ENCODE assay signal across 13 cellular contexts in the genomic region with DNA sequence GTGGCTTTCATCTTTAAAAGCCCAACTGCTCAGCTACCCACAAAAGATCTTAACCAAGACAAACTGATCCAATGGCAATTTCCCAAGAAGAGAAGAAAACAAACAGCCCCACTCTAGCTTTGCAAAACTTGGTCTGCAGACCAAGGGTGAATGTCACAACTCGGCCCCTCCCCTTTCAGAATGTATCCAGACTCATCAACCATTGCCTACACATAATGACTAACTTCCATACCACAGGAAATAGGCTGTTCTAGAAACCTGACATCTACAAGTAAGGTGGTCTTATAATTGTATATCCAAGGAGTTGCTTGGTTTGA. TPM values are rescaled to one million over a fixed set of nuclear protein-coding genes. Genes with fewer than 3 reads are reported as not detected.
A peak's percentile ranks its signal among the peaks of the same experiment; 100 is the strongest.
DNase-seq lines count a peak whose midpoint lies in the region; ATAC-seq, FAIRE-seq and TF ChIP-seq lines count a peak whose summit lies in the region.
"Had no signal": no experiment of that assay in that cellular context is flagged by ENCODE, and none has a peak within 500 bp of the region (broad histone marks: within the 10 kb centered on the region; RNA-seq: fewer than 3 reads in every experiment).

No MANE protein-coding gene starts in this region.

- no peak overlapping the region for H2AFZ ChIP-seq in H9 (ENCODE audit: low read length)

- no peak overlapping the region for H3K56ac ChIP-seq in H9 (ENCODE audit: insufficient read length, low read depth, low read length)

- H3K9me3 ChIP-seq in tibial artery (no peaks in the 10 kb centered on the region), H9 (ENCODE audit: control insufficient read depth, low read depth, low read length) (no peaks in the 10 kb centered on the region)

- H3K4me1 ChIP-seq in tibial artery: peaks cover 0 to 93% (median 49%) of the 10 kb centered on the region in 4 donors
- H3K4me1 ChIP-seq in H9 (ENCODE audit: insufficient read depth, low read length): no peaks in the 10 kb centered on the region; the same call in 1 of the 2 replicates

- H3K4me2 ChIP-seq in H9 (ENCODE audit: insufficient read depth, insufficient read length, low read length): no peak overlapping the region

- no peaks in the 10 kb centered on the region for H3K36me3 ChIP-seq in tibial artery

- H3K4me1 Mint-ChIP-seq in activated T-cell treated with anti-CD3 and anti-CD28 coated beads, Interleukin-2, amount 50 U/mL, for 72 hours (ENCODE audit: low read depth): peaks cover 43% of the 10 kb centered on the region
- H3K4me1 Mint-ChIP-seq in H9: peaks cover 13 to 20% of the 10 kb centered on the region in 2 experiments

- no peak overlapping the region for H2BK20ac ChIP-seq in H9 (ENCODE audit: low read depth, low read length, poor library complexity, severe bottlenecking)

- no CpG with 5 or more reads among the region's 1 CpG for WGBS in H9 (ENCODE audit: extremely low coverage, insufficient read length, low lambda C conversion rate)

- ATAC-seq in Right ventricle myocardium superior (ENCODE audit: poor library complexity) (peak; percentile 3), Right ventricle myocardium inferior (no peak)
- peak; percentile 79 to 84 for ATAC-seq in activated T-cell treated with anti-CD3 and anti-CD28 coated beads, Interleukin-2, amount 50 U/mL, for 72 hours (replicated peaks in 1 of 2)
- ATAC-seq: GM12878 had no signal

- no peak overlapping the region for H4K5ac ChIP-seq in H9 (ENCODE audit: insufficient read length, low read depth, low read length)

- no peak overlapping the region for H2BK12ac ChIP-seq in H9 (ENCODE audit: insufficient read length, low read depth, low read length)

- H3K9ac ChIP-seq in H9 (ENCODE audit: extremely low read depth, insufficient read length, low read length): no peak overlapping the region

- no peak overlapping the region for H3K4ac ChIP-seq in H9 (ENCODE audit: low read depth, low read length)

- H3K27me3 Mint-ChIP-seq in activated T-cell treated with anti-CD3 and anti-CD28 coated beads, Interleukin-2, amount 50 U/mL, for 72 hours (ENCODE audit: low read depth): no peaks in the 10 kb centered on the region
- H3K27me3 Mint-ChIP-seq in H9 (ENCODE audit: low read depth): no peaks in the 10 kb centered on the region
- H3K27me3 Mint-ChIP-seq: B cell had no signal

- no peak overlapping the region for H3K14ac ChIP-seq in H9 (ENCODE audit: insufficient read depth, low read length)

- no peak overlapping the region for H4K8ac ChIP-seq in H9 (replicated peaks; ENCODE audit: insufficient read length, low read depth, low read length)

- H3K27ac Mint-ChIP-seq in activated T-cell treated with anti-CD3 and anti-CD28 coated beads, Interleukin-2, amount 50 U/mL, for 72 hours: peak overlapping the region; percentile 65
- peak overlapping the region in 1 of 3 experiments; percentile 25; a peak in 1 of 7 replicates for H3K27ac Mint-ChIP-seq in H9
- H3K27ac Mint-ChIP-seq: B cell had no signal

- no peak for TF ChIP-seq CTCF in foreskin fibroblast (IDR thresholded peaks at IDR 0.05; ENCODE audit: low read depth, low read length)
- TF ChIP-seq CTCF in tibial artery (IDR thresholded peaks at IDR 0.05): no peak
- TF ChIP-seq CTCF in H9 (conservative IDR thresholded peaks at IDR 0.05): no peak

- intact Hi-C loops in Right ventricle myocardium superior (cut with DNase I) (no loop called here), Right ventricle myocardium inferior (cut with DNase I) (no loop called here), tibial artery (cut with DNase I; ENCODE audit: low total_unique reads) (no loop called here)

- H3K23me2 ChIP-seq in H9 (ENCODE audit: insufficient read length, low read depth, low read length, poor library complexity, severe bottlenecking): no peaks in the 10 kb centered on the region

- H3K36me3 Mint-ChIP-seq in activated T-cell treated with anti-CD3 and anti-CD28 coated beads, Interleukin-2, amount 50 U/mL, for 72 hours (ENCODE audit: insufficient read depth in 2 of 2): peaks cover 0 to 2% of the 10 kb centered on the region in 2 donors
- H3K36me3 Mint-ChIP-seq in H9 (ENCODE audit: insufficient read depth in 1 of 3, low read depth in 3 of 3): peaks cover 0 to 5% (median 2%) of the 10 kb centered on the region in 3 experiments; a peak in 1 of 7 replicates

- no peaks in the 10 kb centered on the region for H4K20me1 ChIP-seq in H9 (ENCODE audit: control insufficient read depth, insufficient read depth, insufficient read length)

- no peak overlapping the region for H2BK5ac ChIP-seq in H9 (ENCODE audit: insufficient read length, low read length)

- H2BK120ac ChIP-seq in H9 (ENCODE audit: low read depth, low read length, poor library complexity, severe bottlenecking): no peak overlapping the region

- no peak for TF ChIP-seq POLR2A in GM12891 (IDR thresholded peaks at IDR 0.05; ENCODE audit: low read depth, low read length)

- H3K27ac ChIP-seq in tibial artery (peak overlapping the region; percentile 39 to 81), H9 (ENCODE audit: insufficient read length, low read depth, low read length) (no peak overlapping the region)

- H3K23ac ChIP-seq in H9 (ENCODE audit: insufficient read length, low read depth, low read length): no peak overlapping the region

- no peak overlapping the region for H4K91ac ChIP-seq in H9 (ENCODE audit: insufficient read length, low read depth, low read length)

- no peak overlapping the region for H3T11ph ChIP-seq in H9 (ENCODE audit: low read length)

- H3K27me3 ChIP-seq in tibial artery: no peaks in the 10 kb centered on the region
- H3K27me3 ChIP-seq in H9 (ENCODE audit: insufficient read depth, low read length): no peaks in the 10 kb centered on the region

- H3K79me2 ChIP-seq in H9 (ENCODE audit: insufficient read depth, low read length): peaks cover 2% of the 10 kb centered on the region; the same call in 1 of the 2 replicates

- H3K79me1 ChIP-seq in H9 (ENCODE audit: insufficient read depth, low read depth, low read length, poor library complexity, severe bottlenecking): peaks cover 6% of the 10 kb centered on the region

- H2BK15ac ChIP-seq in H9 (ENCODE audit: low read depth, low read length): no peak overlapping the region

- DNase-seq in Right ventricle myocardium superior (no peak), Right ventricle myocardium inferior (ENCODE audit: missing footprints) (no peak), foreskin fibroblast (peak; percentile 87 to 88), tibial artery (no peak), H9 (no peak), GM12891 (ENCODE audit: insufficient read length, low spot score) (no peak), DMS153 (lab: John Stamatoyannopoulos, UW) (no peak)
- DNase-seq in activated T-cell treated with anti-CD3 and anti-CD28 coated beads, Interleukin-2, amount 50 U/mL, for 72 hours: peak; percentile 24 to 30
- DNase-seq: immature natural killer cell, NCI-H1930, RPMI8226 had no signal

- H3K4me3 Mint-ChIP-seq in activated T-cell treated with anti-CD3 and anti-CD28 coated beads, Interleukin-2, amount 50 U/mL, for 72 hours: peak overlapping the region; percentile 2 to 69
- H3K4me3 Mint-ChIP-seq in H9: no peak overlapping the region
- H3K4me3 Mint-ChIP-seq: B cell, immature natural killer cell had no signal

- no peak for FAIRE-seq in GM12891 (lab: Jason Lieb, UNC)
- FAIRE-seq: GM12878 had no signal

- no peaks in the 10 kb centered on the region for H3K9me3 Mint-ChIP-seq in activated T-cell treated with anti-CD3 and anti-CD28 coated beads, Interleukin-2, amount 50 U/mL, for 72 hours
- no peaks in the 10 kb centered on the region for H3K9me3 Mint-ChIP-seq in H9
- H3K9me3 Mint-ChIP-seq: immature natural killer cell had no signal

- no peak overlapping the region for H3K18ac ChIP-seq in H9 (ENCODE audit: insufficient read length, low read depth, low read length)

- H2AK5ac ChIP-seq in H9 (ENCODE audit: insufficient read length, low read length): no peak overlapping the region

- H3K4me3 ChIP-seq in foreskin fibroblast (ENCODE audit: low read depth in 1 of 2, low read length in 2 of 2) (no peak overlapping the region), tibial artery (no peak overlapping the region)
- H3K4me3 ChIP-seq: GM12878 had no signal

TF ChIP-seq in GM12891, 5 proteins besides CTCF, POLR2A, EP300 and RAD21:
- no peak for TF ChIP-seq PAX5 (IDR thresholded peaks at IDR 0.05; ENCODE audit: insufficient read depth, low read length, severe bottlenecking)
- TF ChIP-seq POU2F2 (IDR thresholded peaks at IDR 0.05; ENCODE audit: low read depth, low read length): no peak
- no peak for TF ChIP-seq TAF1 (IDR thresholded peaks at IDR 0.05; ENCODE audit: low read depth, low read length)
- TF ChIP-seq SPI1 (IDR thresholded peaks at IDR 0.05; ENCODE audit: low read depth, low read length): no peak
- no peak for TF ChIP-seq POLR2AphosphoS5 (IDR thresholded peaks at IDR 0.05; ENCODE audit: low read depth, low read length)

RNA-seq across cellular contexts. Expression of gene DCUN1D3, which starts 16.0 kb away (rescaled TPM):
- total RNA-seq in Right ventricle myocardium superior: 14.6 TPM
- total RNA-seq in Right ventricle myocardium inferior: 15.8 TPM
- total RNA-seq in activated T-cell treated with anti-CD3 and anti-CD28 coated beads, Interleukin-2, amount 50 U/mL, for 72 hours: 1 to 10 TPM; 5.7 to 9.9 TPM
- 16.1 and 17.7 TPM in 2 replicates for total RNA-seq in H9 (2021)
- polyA plus RNA-seq in GM12891 (2012; ENCODE audit: low read depth, missing spikeins): 1.9 TPM

RNA-seq across cellular contexts. Expression of gene LYRM1, which starts 16.4 kb away (rescaled TPM):
- 49.8 TPM for total RNA-seq in Right ventricle myocardium superior
- 58.1 TPM for total RNA-seq in Right ventricle myocardium inferior
- total RNA-seq in activated T-cell treated with anti-CD3 and anti-CD28 coated beads, Interleukin-2, amount 50 U/mL, for 72 hours: 10 to 100 TPM; 31.8 to 44.0 TPM
- total RNA-seq in H9 (2021): 9.6 and 10.6 TPM in 2 replicates
- 32.4 TPM for polyA plus RNA-seq in GM12891 (2012; ENCODE audit: low read depth, missing spikeins)

Comparison
In these comparisons a context has a peak if more than half of its experiments do, and no peak if none do; other contexts are left out.
1. DNase-seq: peak in activated T-cell treated with anti-CD3 and anti-CD28 coated beads, Interleukin-2, amount 50 U/mL, for 72 hours (2 of 2) and foreskin fibroblast (2 of 2); none in Right ventricle myocardium superior (single experiment), Right ventricle myocardium inferior (single experiment), tibial artery (0 of 2), H9 (single experiment), GM12891 (single experiment) and DMS153 (single experiment).
2. H3K4me3 Mint-ChIP-seq: peak in activated T-cell treated with anti-CD3 and anti-CD28 coated beads, Interleukin-2, amount 50 U/mL, for 72 hours (2 of 2); none in H9 (0 of 2).